ENCODE assay signal across 15 cellular contexts in genomic region chr4:152478456-152479237, GRCh38.
"Had no signal": no experiment of that assay in that cellular context is flagged by ENCODE, and none has a peak within 500 bp of the region (broad histone marks: within the 10 kb centered on the region; RNA-seq: fewer than 3 reads in every experiment).

No MANE protein-coding gene starts in this region.

- ATAC-seq: gastrocnemius medialis; stimulated activated memory B cell treated with anti-CD40 and anti-IgM and Interleukin-4, amounts not matched to agents 10 μg/mL and 1 μg/mL and 100 μg/mL, for 72 hours had no signal

- H3K36me3 ChIP-seq: esophagus muscularis mucosa, gastrocnemius medialis, heart right ventricle, pancreas, thyroid gland had no signal

- H3K4me3 ChIP-seq: esophagus muscularis mucosa, gastrocnemius medialis, heart right ventricle, pancreas, thyroid gland had no signal

- H3K27ac ChIP-seq: esophagus muscularis mucosa, gastrocnemius medialis, pancreas, thyroid gland had no signal

- H3K27me3 ChIP-seq: esophagus muscularis mucosa, gastrocnemius medialis, heart right ventricle, pancreas, thyroid gland had no signal

- DNase-seq: activated CD4-positive, alpha-beta T cell treated with anti-CD3 and anti-CD28 coated beads, Interleukin-2, amount 10 ng/mL, durations not matched to agents 7 days and 5 days; activated CD8-positive, alpha-beta memory T cell treated with anti-CD3 and anti-CD28 coated beads for 24 hours; activated naive CD4-positive, alpha-beta T cell; activated naive CD8-positive, alpha-beta T cell treated with anti-CD3 and anti-CD28 coated beads, Interleukin-2, amount 10 ng/mL, durations not matched to agents 7 days and 5 days; anterior cingulate cortex; gastrocnemius medialis; heart right ventricle; islet precursor cell; naive B cell; pancreas; stimulated activated CD4-positive, alpha-beta T cell treated with anti-CD3 and anti-CD28 coated beads, Interleukin-2, amount 100 ng/mL, for 48 hours; SW 1271; thyroid gland had no signal

- H3K9me3 ChIP-seq: esophagus muscularis mucosa, gastrocnemius medialis, heart right ventricle, pancreas, thyroid gland had no signal
